In genomic region chr5:172123269-172123692, GRCh38 we compare ENCODE assay signal across 8 cellular contexts.
A peak's percentile ranks its signal among the peaks of the same experiment; 100 is the strongest.
DNase-seq lines count a peak whose midpoint lies in the region; TF ChIP-seq lines count a peak whose summit lies in the region.

No MANE protein-coding gene starts in this region.

- no TSS peak for BruUV-seq in A673 (replicated peaks; lab: Mats Ljungman, UMichigan)

- H3K4me3 ChIP-seq in A673 (ENCODE audit: low read depth, low read length, poor library complexity, severe bottlenecking) (no peak overlapping the region), testis (no peak overlapping the region)

- CTCF ChIA-PET in A673 (lab: Charles Lee): no interaction called here

- 24 to 59% methylated on average over 3 to 4 of the region's 4 CpGs for WGBS in testis, 2 donors

- H3K9me3 Mint-ChIP-seq in HFFc6: no peaks in the 10 kb centered on the region

- POLR2A ChIA-PET in A673 (lab: Charles Lee; ENCODE audit: low non-redundant PET): no interaction called here

- H3K27ac ChIP-seq in A673 (ENCODE audit: low read depth, low read length, poor library complexity, severe bottlenecking) (no peak overlapping the region), testis (no peak overlapping the region)

- TF ChIP-seq POLR2A in testis (IDR thresholded peaks at IDR 0.05): no peak

- TF ChIP-seq CTCF in A673 (conservative IDR thresholded peaks at IDR 0.05; ENCODE audit: low read depth, low read length) (0 out of 2 replicates have a peak, but pooled peaks have one; percentile 19), HFFc6 (IDR thresholded peaks at IDR 0.05) (peak; percentile 64), testis (IDR thresholded peaks at IDR 0.05) (peak; percentile 43 to 64 (median 50))

- H3K27me3 Mint-ChIP-seq in HFFc6 (ENCODE audit: insufficient read depth): no peaks in the 10 kb centered on the region; the same call in 1 of the 2 replicates

- DNase-seq in A673 (ENCODE audit: low spot score): peak; percentile 26
- DNase-seq in HFFc6: peak; percentile 83
- peak; percentile 33 for DNase-seq in amniotic stem cell (lab: John Stamatoyannopoulos, UW)
- DNase-seq in hypothalamus (lab: John Stamatoyannopoulos, UW): peak in 39 of 51 donors; percentile 8 to 80 (median 50)
- DNase-seq in testis: peak; percentile 97
- DNase-seq in activated gamma-delta T cell (lab: John Stamatoyannopoulos, UW): no peak
- no peak for DNase-seq in OCI-M2 (lab: John Stamatoyannopoulos, UW; ENCODE audit: unreplicated experiment)
- DNase-seq in 8988T: no peak

- H3K4me3 Mint-ChIP-seq in HFFc6: no peak overlapping the region

- no peaks in the 10 kb centered on the region for H3K4me1 ChIP-seq in A673 (ENCODE audit: insufficient read depth, low read length, poor library complexity, severe bottlenecking)
- H3K4me1 ChIP-seq in testis: peaks cover 16% of the 10 kb centered on the region

- no peak overlapping the region for H3K27ac Mint-ChIP-seq in HFFc6

- peaks cover 20% of the 10 kb centered on the region for H3K4me1 Mint-ChIP-seq in HFFc6 (ENCODE audit: low read depth)

- H3K27me3 ChIP-seq in A673 (replicated peaks; ENCODE audit: insufficient read depth, low read depth, low read length, poor library complexity) (no peaks in the 10 kb centered on the region), testis (no peaks in the 10 kb centered on the region)

- peaks cover 27% of the 10 kb centered on the region for H3K36me3 Mint-ChIP-seq in HFFc6 (ENCODE audit: low read depth)

- H3K9me3 ChIP-seq in A673 (ENCODE audit: low read depth, low read length, poor library complexity, severe bottlenecking) (no peaks in the 10 kb centered on the region), testis (no peaks in the 10 kb centered on the region)

- H3K36me3 ChIP-seq in A673 (ENCODE audit: insufficient read depth, low read length, poor library complexity, severe bottlenecking) (no peaks in the 10 kb centered on the region), testis (ENCODE audit: low read depth, missing control alignments) (no peaks in the 10 kb centered on the region)

- intact Hi-C loops in A673 (cut with micrococcal nuclease; ENCODE audit: unreplicated experiment): no loop called here
- intact Hi-C loops in testis (cut with DNase I; ENCODE audit: low total_unique reads): no loop called here

Comparison
In these comparisons a context has a peak if more than half of its experiments do, and no peak if none do; other contexts are left out.
1. DNase-seq: peak in A673 (single experiment), HFFc6 (single experiment), amniotic stem cell (single experiment), hypothalamus (39 of 51) and testis (single experiment); none in activated gamma-delta T cell (single experiment), OCI-M2 (single experiment) and 8988T (single experiment).
2. Peak in every context shown above with its lines, with median percentiles within 50 percentile points of each other: CTCF ChIP-seq.